Comparison of ENCODE assay signal across 22 cellular contexts in the genomic region with DNA sequence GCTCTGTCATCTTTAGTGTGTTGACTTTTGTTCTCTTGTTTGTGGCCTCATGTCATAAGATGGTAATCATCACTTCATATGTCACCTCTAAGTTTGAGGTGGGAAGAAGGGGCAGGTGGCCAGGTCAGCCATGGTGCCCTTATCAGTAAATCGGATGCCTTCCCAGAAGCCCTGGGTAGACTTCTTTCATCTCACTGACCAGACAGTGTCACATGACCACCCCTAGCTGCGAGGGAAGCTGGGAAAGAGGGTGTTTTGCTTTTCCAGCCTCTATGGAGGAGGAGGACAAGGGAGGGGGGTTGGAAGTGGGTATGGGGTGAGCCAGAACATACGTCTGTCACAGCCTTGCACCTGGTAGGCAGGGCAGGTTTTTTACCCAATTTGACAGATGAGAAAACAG. TPM values are rescaled to one million over a fixed set of nuclear protein-coding genes. Genes with fewer than 3 reads are reported as not detected.
DNase-seq lines count a peak whose midpoint lies in the region; ATAC-seq and TF ChIP-seq lines count a peak whose summit lies in the region.
"Had no signal": no experiment of that assay in that cellular context is flagged by ENCODE, and none has a peak within 500 bp of the region (broad histone marks: within the 10 kb centered on the region; RNA-seq: fewer than 3 reads in every experiment).

No MANE protein-coding gene starts in this region.

- H3K36me3 ChIP-seq in BLaER1 treated with 17β-estradiol and CSF1 and Interleukin-3, amounts not matched to agents 10 nM and 100 nM: peaks cover 0 to 100% (median 30%) of the 10 kb centered on the region in 11 experiments; a peak in 12 of 22 replicates
- H3K36me3 ChIP-seq in naive thymus-derived CD4-positive, alpha-beta T cell (ENCODE audit: control insufficient read depth in 2 of 3, insufficient read depth in 3 of 3, low read length in 3 of 3): peaks cover 7 to 77% (median 16%) of the 10 kb centered on the region in 3 experiments

- CTCF ChIA-PET in CD4-positive, alpha-beta T cell (lab: Charles Lee): interaction anchor here (1.8 kb wide), 1 partner anchor 70 kb away, joined by 15 read pairs; no protein-coding TSS in a partner anchor
- CTCF ChIA-PET in activated CD4-positive, alpha-beta memory T cell treated with anti-CD3 and anti-CD28 coated beads, Interleukin-2, amount 10 ng/mL, durations not matched to agents 7 days and 5 days (lab: Charles Lee): no interaction called here
- CTCF ChIA-PET in naive thymus-derived CD4-positive, alpha-beta T cell (lab: Charles Lee): interaction anchor here (3.4 kb wide), 1 partner anchor 71 kb away, joined by 35 read pairs; no protein-coding TSS in a partner anchor

- H3K9me3 ChIP-seq in BLaER1 treated with 17β-estradiol and CSF1 and Interleukin-3, amounts not matched to agents 10 nM and 100 nM (replicated peaks in 1 of 11): 0 out of 22 replicates have a peak, but pooled peaks cover 0 to 4% (median 0%) of the 10 kb centered on the region in 11 experiments
- no peaks in the 10 kb centered on the region for H3K9me3 ChIP-seq in CD4-positive, alpha-beta T cell (ENCODE audit: control insufficient read depth, low read length)
- H3K9me3 ChIP-seq in naive thymus-derived CD4-positive, alpha-beta T cell (ENCODE audit: control insufficient read depth in 2 of 3, low read length in 3 of 3): no peaks in the 10 kb centered on the region
- H3K9me3 ChIP-seq: tibial nerve had no signal

- H3K4me1 Mint-ChIP-seq in CD4-positive, alpha-beta T cell (ENCODE audit: low read depth): no peaks in the 10 kb centered on the region
- peaks cover 47% of the 10 kb centered on the region for H3K4me1 Mint-ChIP-seq in activated CD4-positive, alpha-beta memory T cell treated with anti-CD3 and anti-CD28 coated beads, Interleukin-2, amount 10 ng/mL, durations not matched to agents 7 days and 5 days
- peaks cover 0 to 44% (median 0%) of the 10 kb centered on the region in 7 donors for H3K4me1 Mint-ChIP-seq in naive thymus-derived CD4-positive, alpha-beta T cell

- peak overlapping the region in 7 of 11 experiments; percentile 47 to 99 (median 68); a peak in 12 of 22 replicates for H3K4me2 ChIP-seq in BLaER1 treated with 17β-estradiol and CSF1 and Interleukin-3, amounts not matched to agents 10 nM and 100 nM

- peaks cover 59% of the 10 kb centered on the region for H3K36me3 Mint-ChIP-seq in CD4-positive, alpha-beta T cell (ENCODE audit: low read depth)
- peaks cover 78% of the 10 kb centered on the region for H3K36me3 Mint-ChIP-seq in activated CD4-positive, alpha-beta memory T cell treated with anti-CD3 and anti-CD28 coated beads, Interleukin-2, amount 10 ng/mL, durations not matched to agents 7 days and 5 days (ENCODE audit: low read depth)
- H3K36me3 Mint-ChIP-seq in naive thymus-derived CD4-positive, alpha-beta T cell: peaks cover 8 to 34% (median 15%) of the 10 kb centered on the region in 5 donors
- H3K36me3 Mint-ChIP-seq: brain had no signal

- no peak overlapping the region for H3K4me3 Mint-ChIP-seq in CD4-positive, alpha-beta T cell
- no peak overlapping the region for H3K4me3 Mint-ChIP-seq in activated CD4-positive, alpha-beta memory T cell treated with anti-CD3 and anti-CD28 coated beads, Interleukin-2, amount 10 ng/mL, durations not matched to agents 7 days and 5 days
- no peak overlapping the region for H3K4me3 Mint-ChIP-seq in naive thymus-derived CD4-positive, alpha-beta T cell
- H3K4me3 Mint-ChIP-seq: activated CD4-positive, alpha-beta T cell treated with anti-CD3 and anti-CD28 coated beads for 36 hours; brain; nephron; stimulated activated naive CD8-positive, alpha-beta T cell treated with anti-CD3 and anti-CD28 coated beads, Interleukin-15, amount 100 ng/mL, for 72 hours had no signal

- peaks cover 0 to 100% (median 13%) of the 10 kb centered on the region in 11 experiments; a peak in 13 of 22 replicates for H4K20me1 ChIP-seq in BLaER1 treated with 17β-estradiol and CSF1 and Interleukin-3, amounts not matched to agents 10 nM and 100 nM

- POLR2A ChIA-PET in CD4-positive, alpha-beta T cell (lab: Charles Lee): no interaction called here
- POLR2A ChIA-PET in activated CD4-positive, alpha-beta memory T cell treated with anti-CD3 and anti-CD28 coated beads, Interleukin-2, amount 10 ng/mL, durations not matched to agents 7 days and 5 days (lab: Charles Lee): no interaction called here
- POLR2A ChIA-PET in naive thymus-derived CD4-positive, alpha-beta T cell (lab: Charles Lee): interaction anchor here (1.1 kb wide), 1 partner anchor 60 kb away, joined by 3 read pairs; no protein-coding TSS in a partner anchor

- no peak for ATAC-seq in CD4-positive, alpha-beta T cell (ENCODE audit: poor library complexity)
- no peak for ATAC-seq in naive thymus-derived CD4-positive, alpha-beta T cell
- ATAC-seq in sciatic nerve: no peak
- no peak for ATAC-seq in GM21737 (IDR thresholded peaks at IDR 0.05; ENCODE audit: unreplicated experiment)
- ATAC-seq: activated CD4-positive, alpha-beta T cell treated with anti-CD3 and anti-CD28 coated beads for 36 hours; left colon; SK-N-SH treated with all-trans-retinoic acid at 6 μM for 48 hours; stimulated activated naive CD8-positive, alpha-beta T cell treated with anti-CD3 and anti-CD28 coated beads, Interleukin-15, amount 100 ng/mL, for 72 hours had no signal

- H3K27ac Mint-ChIP-seq in CD4-positive, alpha-beta T cell: peak overlapping the region; percentile 35
- peak overlapping the region; percentile 66 for H3K27ac Mint-ChIP-seq in activated CD4-positive, alpha-beta memory T cell treated with anti-CD3 and anti-CD28 coated beads, Interleukin-2, amount 10 ng/mL, durations not matched to agents 7 days and 5 days
- H3K27ac Mint-ChIP-seq in naive thymus-derived CD4-positive, alpha-beta T cell: peak overlapping the region in 8 of 9 donors; percentile 38 to 69 (median 60)
- H3K27ac Mint-ChIP-seq: activated CD4-positive, alpha-beta T cell treated with anti-CD3 and anti-CD28 coated beads for 36 hours; nephron; progenitor cell of endocrine pancreas; stimulated activated naive CD8-positive, alpha-beta T cell treated with anti-CD3 and anti-CD28 coated beads, Interleukin-15, amount 100 ng/mL, for 72 hours had no signal

- no peaks in the 10 kb centered on the region for H3K9me3 Mint-ChIP-seq in CD4-positive, alpha-beta T cell
- no peaks in the 10 kb centered on the region for H3K9me3 Mint-ChIP-seq in activated CD4-positive, alpha-beta memory T cell treated with anti-CD3 and anti-CD28 coated beads, Interleukin-2, amount 10 ng/mL, durations not matched to agents 7 days and 5 days
- no peaks in the 10 kb centered on the region for H3K9me3 Mint-ChIP-seq in naive thymus-derived CD4-positive, alpha-beta T cell
- H3K9me3 Mint-ChIP-seq: brain; nephron; stimulated activated naive CD8-positive, alpha-beta T cell treated with anti-CD3 and anti-CD28 coated beads, Interleukin-15, amount 100 ng/mL, for 72 hours had no signal

- H3K4me1 ChIP-seq in BLaER1 treated with 17β-estradiol and CSF1 and Interleukin-3, amounts not matched to agents 10 nM and 100 nM: peaks cover 59 to 98% (median 88%) of the 10 kb centered on the region in 10 experiments
- no peaks in the 10 kb centered on the region for H3K4me1 ChIP-seq in naive thymus-derived CD4-positive, alpha-beta T cell (ENCODE audit: control insufficient read depth in 2 of 2, insufficient read depth in 2 of 2, low read length in 2 of 2)

- H3K27me3 ChIP-seq in BLaER1 treated with 17β-estradiol and CSF1 and Interleukin-3, amounts not matched to agents 10 nM and 100 nM: no peaks in the 10 kb centered on the region
- no peaks in the 10 kb centered on the region for H3K27me3 ChIP-seq in CD4-positive, alpha-beta T cell (ENCODE audit: control insufficient read depth, insufficient read depth, low read length)
- H3K27me3 ChIP-seq in naive thymus-derived CD4-positive, alpha-beta T cell (ENCODE audit: control insufficient read depth in 2 of 2, insufficient read depth in 2 of 2, low read length in 2 of 2): no peaks in the 10 kb centered on the region
- H3K27me3 ChIP-seq: tibial nerve had no signal

- DNase-seq in CD4-positive, alpha-beta T cell: no peak
- no peak for DNase-seq in activated CD4-positive, alpha-beta memory T cell treated with anti-CD3 and anti-CD28 coated beads, Interleukin-2, amount 10 ng/mL, durations not matched to agents 7 days and 5 days
- DNase-seq in naive thymus-derived CD4-positive, alpha-beta T cell: no peak
- DNase-seq in sciatic nerve (ENCODE audit: low spot score) (no peak), NCI-H748 (lab: John Stamatoyannopoulos, UW; ENCODE audit: unreplicated experiment) (no peak)
- DNase-seq: activated CD4-positive, alpha-beta T cell treated with anti-CD3 and anti-CD28 coated beads for 36 hours; Calu3; H7; left colon; NCI-H1048; NCI-H1930; NCI-H446 treated with DMSO at 0.1 percent for 48 hours; stimulated activated CD4-positive, alpha-beta T cell treated with anti-CD3 and anti-CD28 coated beads, Interleukin-2, amount 100 ng/mL, for 24 hours; stimulated activated naive CD8-positive, alpha-beta T cell treated with anti-CD3 and anti-CD28 coated beads, Interleukin-15, amount 100 ng/mL, for 72 hours had no signal

- H3K27me3 Mint-ChIP-seq in CD4-positive, alpha-beta T cell: no peaks in the 10 kb centered on the region
- H3K27me3 Mint-ChIP-seq in activated CD4-positive, alpha-beta memory T cell treated with anti-CD3 and anti-CD28 coated beads, Interleukin-2, amount 10 ng/mL, durations not matched to agents 7 days and 5 days: no peaks in the 10 kb centered on the region
- no peaks in the 10 kb centered on the region for H3K27me3 Mint-ChIP-seq in naive thymus-derived CD4-positive, alpha-beta T cell
- H3K27me3 Mint-ChIP-seq: activated CD4-positive, alpha-beta T cell treated with anti-CD3 and anti-CD28 coated beads for 36 hours; stimulated activated naive CD8-positive, alpha-beta T cell treated with anti-CD3 and anti-CD28 coated beads, Interleukin-15, amount 100 ng/mL, for 72 hours had no signal

- no peak overlapping the region for H3K4me3 ChIP-seq in BLaER1 treated with 17β-estradiol and CSF1 and Interleukin-3, amounts not matched to agents 10 nM and 100 nM
- no peak overlapping the region for H3K4me3 ChIP-seq in naive thymus-derived CD4-positive, alpha-beta T cell (ENCODE audit: low read length)
- H3K4me3 ChIP-seq: tibial nerve had no signal

- no peak for TF ChIP-seq CTCF in CD4-positive, alpha-beta T cell (IDR thresholded peaks at IDR 0.05)

- intact Hi-C loops in CD4-positive, alpha-beta T cell (cut with DNase I, micrococcal nuclease): no loop called here
- intact Hi-C loops in naive thymus-derived CD4-positive, alpha-beta T cell (cut with micrococcal nuclease): loop anchor here in 1 of 2 donors (2.0 kb wide), 1 partner anchor 17 kb away; no protein-coding TSS in a partner anchor
- intact Hi-C loops in sciatic nerve (cut with DNase I): no loop called here

- H3K9ac ChIP-seq in BLaER1 treated with 17β-estradiol and CSF1 and Interleukin-3, amounts not matched to agents 10 nM and 100 nM: peak overlapping the region in 2 of 11 experiments; percentile 36 to 51; a peak in 3 of 22 replicates

- peak overlapping the region in 7 of 11 experiments; percentile 1 to 64 (median 47); a peak in 11 of 22 replicates for H3K27ac ChIP-seq in BLaER1 treated with 17β-estradiol and CSF1 and Interleukin-3, amounts not matched to agents 10 nM and 100 nM
- no peak overlapping the region for H3K27ac ChIP-seq in CD4-positive, alpha-beta T cell (ENCODE audit: low read depth, low read length)
- H3K27ac ChIP-seq in naive thymus-derived CD4-positive, alpha-beta T cell (ENCODE audit: low read depth, low read length): no peak overlapping the region
- H3K27ac ChIP-seq: tibial nerve had no signal

RNA-seq across cellular contexts. Expression of a gene that starts 28.6 kb away (rescaled TPM):
- 10 to 100 TPM; 61.9 to 62.6 TPM for total RNA-seq in CD4-positive, alpha-beta T cell
- total RNA-seq in activated CD4-positive, alpha-beta memory T cell treated with anti-CD3 and anti-CD28 coated beads, Interleukin-2, amount 10 ng/mL, durations not matched to agents 7 days and 5 days: 100 to 1,000 TPM; 434 to 447 TPM
- 100 to 1,000 TPM in 2 of 5 experiments, 10 to 100 TPM in 3; 38.6 to 278 (median 60.3) TPM for total RNA-seq in naive thymus-derived CD4-positive, alpha-beta T cell
- 10 to 100 TPM; 30.1 to 48.2 TPM for polyA plus RNA-seq in naive thymus-derived CD4-positive, alpha-beta T cell
- 90.9 TPM for total RNA-seq in sciatic nerve
- total RNA-seq: HT-29, progenitor cell of endocrine pancreas had no signal

RNA-seq across cellular contexts. Expression of a gene that starts 34.4 kb away (rescaled TPM):
- total RNA-seq in CD4-positive, alpha-beta T cell: 10 to 100 TPM; 63.0 to 67.3 TPM
- 10 to 100 TPM; 28.1 to 31.4 TPM for total RNA-seq in activated CD4-positive, alpha-beta memory T cell treated with anti-CD3 and anti-CD28 coated beads, Interleukin-2, amount 10 ng/mL, durations not matched to agents 7 days and 5 days
- 10 to 100 TPM; 43.8 to 94.4 (median 77.3) TPM for total RNA-seq in naive thymus-derived CD4-positive, alpha-beta T cell
- polyA plus RNA-seq in naive thymus-derived CD4-positive, alpha-beta T cell: 10 to 100 TPM in 1 of 2 donors, 1 to 10 TPM in 1; 6.5 to 13.5 TPM
- 123 TPM for total RNA-seq in sciatic nerve

Comparison
In these comparisons a context has a peak if more than half of its experiments do, and no peak if none do; other contexts are left out.
1. H3K27ac ChIP-seq: peak in BLaER1 treated with 17β-estradiol and CSF1 and Interleukin-3, amounts not matched to agents 10 nM and 100 nM (7 of 11); none in CD4-positive, alpha-beta T cell (single experiment) and naive thymus-derived CD4-positive, alpha-beta T cell (single experiment).
2. Peak in every context shown above with its lines, with median percentiles within 50 percentile points of each other: H3K27ac Mint-ChIP-seq.